1 cellular context compared by ENCODE assay signal in the genomic region with DNA sequence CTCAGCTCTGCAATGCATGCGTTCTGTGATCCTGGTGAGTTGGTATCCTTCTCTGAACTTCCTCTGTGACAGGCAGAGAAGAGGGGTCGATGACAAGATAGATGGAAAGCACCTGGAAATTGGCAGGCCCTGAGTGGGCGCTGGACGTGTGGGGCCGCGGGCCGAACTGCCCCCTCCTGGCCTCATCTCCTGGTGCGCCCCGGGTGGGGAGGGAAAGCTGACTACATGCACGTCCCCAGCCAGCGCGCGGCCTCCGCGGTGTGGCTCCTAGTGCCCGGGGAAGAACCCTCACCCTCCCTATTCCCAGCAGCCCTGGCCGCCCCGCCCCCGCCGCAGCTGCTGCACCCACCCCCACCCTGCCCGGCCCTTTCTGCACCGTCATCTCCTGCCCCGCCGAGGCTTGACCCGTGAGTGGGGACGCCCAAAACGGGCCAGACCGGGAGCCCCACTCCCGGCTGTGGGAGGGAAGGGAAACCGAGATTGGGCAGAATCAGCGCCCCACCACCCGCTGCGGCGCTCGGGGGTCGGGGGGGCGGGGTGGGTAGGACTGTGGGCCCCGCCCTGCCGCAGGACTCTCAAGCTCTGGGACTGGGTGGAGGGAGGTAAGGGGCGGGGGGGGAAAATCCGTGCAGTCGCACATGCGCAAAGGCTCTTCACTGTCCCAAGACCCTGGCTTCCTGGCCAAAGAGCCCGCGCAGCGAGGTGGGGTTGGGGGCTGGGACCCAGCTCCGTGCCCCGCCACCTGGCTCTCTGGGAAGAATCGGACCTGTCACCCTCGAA.
TF ChIP-seq lines count a peak whose summit lies in the region.

A gene (plus strand): TSS at position 371 of the 780 bp plus-strand sequence.

TF ChIP-seq in K562, 482 proteins besides CTCF, POLR2A, EP300 and RAD21 (continued from another document and continues in another):
- TF ChIP-seq TEAD4 (IDR thresholded peaks at IDR 0.05; ENCODE audit: low read length) = no peak
- no peak for TF ChIP-seq TEAD4 (CRISPR knock-in tag; IDR thresholded peaks at IDR 0.05; ENCODE audit: borderline replicate concordance)
- TF ChIP-seq, protein P1, sequence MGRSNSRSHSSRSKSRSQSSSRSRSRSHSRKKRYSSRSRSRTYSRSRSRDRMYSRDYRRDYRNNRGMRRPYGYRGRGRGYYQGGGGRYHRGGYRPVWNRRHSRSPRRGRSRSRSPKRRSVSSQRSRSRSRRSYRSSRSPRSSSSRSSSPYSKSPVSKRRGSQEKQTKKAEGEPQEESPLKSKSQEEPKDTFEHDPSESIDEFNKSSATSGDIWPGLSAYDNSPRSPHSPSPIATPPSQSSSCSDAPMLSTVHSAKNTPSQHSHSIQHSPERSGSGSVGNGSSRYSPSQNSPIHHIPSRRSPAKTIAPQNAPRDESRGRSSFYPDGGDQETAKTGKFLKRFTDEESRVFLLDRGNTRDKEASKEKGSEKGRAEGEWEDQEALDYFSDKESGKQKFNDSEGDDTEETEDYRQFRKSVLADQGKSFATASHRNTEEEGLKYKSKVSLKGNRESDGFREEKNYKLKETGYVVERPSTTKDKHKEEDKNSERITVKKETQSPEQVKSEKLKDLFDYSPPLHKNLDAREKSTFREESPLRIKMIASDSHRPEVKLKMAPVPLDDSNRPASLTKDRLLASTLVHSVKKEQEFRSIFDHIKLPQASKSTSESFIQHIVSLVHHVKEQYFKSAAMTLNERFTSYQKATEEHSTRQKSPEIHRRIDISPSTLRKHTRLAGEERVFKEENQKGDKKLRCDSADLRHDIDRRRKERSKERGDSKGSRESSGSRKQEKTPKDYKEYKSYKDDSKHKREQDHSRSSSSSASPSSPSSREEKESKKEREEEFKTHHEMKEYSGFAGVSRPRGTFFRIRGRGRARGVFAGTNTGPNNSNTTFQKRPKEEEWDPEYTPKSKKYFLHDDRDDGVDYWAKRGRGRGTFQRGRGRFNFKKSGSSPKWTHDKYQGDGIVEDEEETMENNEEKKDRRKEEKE (IDR thresholded peaks at IDR 0.05; ENCODE audit: borderline replicate concordance in 1 of 2, control insufficient read depth in 1 of 2, low read depth in 2 of 2, low read length in 1 of 2) = no peak
- TF ChIP-seq POLR2AphosphoS5 (IDR thresholded peaks at IDR 0.05; ENCODE audit: control insufficient read depth, insufficient read depth, low read depth, low read length) = no peak; the same call in 1 of the 2 replicates
- no peak for TF ChIP-seq NBN (IDR thresholded peaks at IDR 0.05; ENCODE audit: low read depth)
- no peak for TF ChIP-seq XRCC4 (IDR thresholded peaks at IDR 0.05; ENCODE audit: extremely low read depth, insufficient read depth, insufficient read length)
- TF ChIP-seq EHMT2 (IDR thresholded peaks at IDR 0.05) = no peak
- no peak for TF ChIP-seq U2AF1 (optimal IDR thresholded peaks at IDR 0.05; ENCODE audit: low read depth, low read length)
- TF ChIP-seq, protein P2, sequence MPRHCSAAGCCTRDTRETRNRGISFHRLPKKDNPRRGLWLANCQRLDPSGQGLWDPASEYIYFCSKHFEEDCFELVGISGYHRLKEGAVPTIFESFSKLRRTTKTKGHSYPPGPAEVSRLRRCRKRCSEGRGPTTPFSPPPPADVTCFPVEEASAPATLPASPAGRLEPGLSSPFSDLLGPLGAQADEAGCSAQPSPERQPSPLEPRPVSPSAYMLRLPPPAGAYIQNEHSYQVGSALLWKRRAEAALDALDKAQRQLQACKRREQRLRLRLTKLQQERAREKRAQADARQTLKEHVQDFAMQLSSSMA (CRISPR knock-in tag; IDR thresholded peaks at IDR 0.05) = no peak
- TF ChIP-seq, protein P3, sequence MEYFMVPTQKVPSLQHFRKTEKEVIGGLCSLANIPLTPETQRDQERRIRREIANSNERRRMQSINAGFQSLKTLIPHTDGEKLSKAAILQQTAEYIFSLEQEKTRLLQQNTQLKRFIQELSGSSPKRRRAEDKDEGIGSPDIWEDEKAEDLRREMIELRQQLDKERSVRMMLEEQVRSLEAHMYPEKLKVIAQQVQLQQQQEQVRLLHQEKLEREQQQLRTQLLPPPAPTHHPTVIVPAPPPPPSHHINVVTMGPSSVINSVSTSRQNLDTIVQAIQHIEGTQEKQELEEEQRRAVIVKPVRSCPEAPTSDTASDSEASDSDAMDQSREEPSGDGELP (CRISPR knock-in tag; IDR thresholded peaks at IDR 0.05; ENCODE audit: borderline replicate concordance) = peak; percentile 9; the same call in 1 of the 2 replicates
- TF ChIP-seq ZNF140 (CRISPR knock-in tag; IDR thresholded peaks at IDR 0.05) = no peak
- TF ChIP-seq, protein P4, sequence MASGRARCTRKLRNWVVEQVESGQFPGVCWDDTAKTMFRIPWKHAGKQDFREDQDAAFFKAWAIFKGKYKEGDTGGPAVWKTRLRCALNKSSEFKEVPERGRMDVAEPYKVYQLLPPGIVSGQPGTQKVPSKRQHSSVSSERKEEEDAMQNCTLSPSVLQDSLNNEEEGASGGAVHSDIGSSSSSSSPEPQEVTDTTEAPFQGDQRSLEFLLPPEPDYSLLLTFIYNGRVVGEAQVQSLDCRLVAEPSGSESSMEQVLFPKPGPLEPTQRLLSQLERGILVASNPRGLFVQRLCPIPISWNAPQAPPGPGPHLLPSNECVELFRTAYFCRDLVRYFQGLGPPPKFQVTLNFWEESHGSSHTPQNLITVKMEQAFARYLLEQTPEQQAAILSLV (tag; IDR thresholded peaks at IDR 0.05) = no peak
- no peak for TF ChIP-seq SREBF1 (IDR thresholded peaks at IDR 0.05; ENCODE audit: borderline replicate concordance, low read depth, low read length)
- TF ChIP-seq MEIS2 (IDR thresholded peaks at IDR 0.05; ENCODE audit: partially characterized antibody) = peak; percentile 49
- TF ChIP-seq ZNF354B (CRISPR knock-in tag; IDR thresholded peaks at IDR 0.05) = no peak
- no peak for TF ChIP-seq ELF1 (tag; IDR thresholded peaks at IDR 0.05)
- no peak for TF ChIP-seq NR2C2 (CRISPR knock-in tag; IDR thresholded peaks at IDR 0.05)
- peak; percentile 67; the same call in 1 of the 2 replicates for TF ChIP-seq NR2C2 (tag; IDR thresholded peaks at IDR 0.05)
- TF ChIP-seq, protein P5, sequence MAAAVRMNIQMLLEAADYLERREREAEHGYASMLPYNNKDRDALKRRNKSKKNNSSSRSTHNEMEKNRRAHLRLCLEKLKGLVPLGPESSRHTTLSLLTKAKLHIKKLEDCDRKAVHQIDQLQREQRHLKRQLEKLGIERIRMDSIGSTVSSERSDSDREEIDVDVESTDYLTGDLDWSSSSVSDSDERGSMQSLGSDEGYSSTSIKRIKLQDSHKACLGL (CRISPR knock-in tag; IDR thresholded peaks at IDR 0.05; ENCODE audit: borderline replicate concordance, poor library complexity, severe bottlenecking) = no peak
- TF ChIP-seq HNRNPLL (IDR thresholded peaks at IDR 0.05; ENCODE audit: low read depth, low read length, poor library complexity, severe bottlenecking) = no peak
- TF ChIP-seq MED1 (CRISPR knock-in tag; IDR thresholded peaks at IDR 0.05; ENCODE audit: borderline replicate concordance) = no peak
- no peak for TF ChIP-seq BRCA1 (IDR thresholded peaks at IDR 0.05)
- no peak for TF ChIP-seq BRCA1 (CRISPR knock-in tag; IDR thresholded peaks at IDR 0.05)
- no peak for TF ChIP-seq SIN3B (IDR thresholded peaks at IDR 0.05; ENCODE audit: low read depth)
- TF ChIP-seq GABPB2 (CRISPR knock-in tag; conservative IDR thresholded peaks at IDR 0.05) = no peak
- TF ChIP-seq, protein P6, sequence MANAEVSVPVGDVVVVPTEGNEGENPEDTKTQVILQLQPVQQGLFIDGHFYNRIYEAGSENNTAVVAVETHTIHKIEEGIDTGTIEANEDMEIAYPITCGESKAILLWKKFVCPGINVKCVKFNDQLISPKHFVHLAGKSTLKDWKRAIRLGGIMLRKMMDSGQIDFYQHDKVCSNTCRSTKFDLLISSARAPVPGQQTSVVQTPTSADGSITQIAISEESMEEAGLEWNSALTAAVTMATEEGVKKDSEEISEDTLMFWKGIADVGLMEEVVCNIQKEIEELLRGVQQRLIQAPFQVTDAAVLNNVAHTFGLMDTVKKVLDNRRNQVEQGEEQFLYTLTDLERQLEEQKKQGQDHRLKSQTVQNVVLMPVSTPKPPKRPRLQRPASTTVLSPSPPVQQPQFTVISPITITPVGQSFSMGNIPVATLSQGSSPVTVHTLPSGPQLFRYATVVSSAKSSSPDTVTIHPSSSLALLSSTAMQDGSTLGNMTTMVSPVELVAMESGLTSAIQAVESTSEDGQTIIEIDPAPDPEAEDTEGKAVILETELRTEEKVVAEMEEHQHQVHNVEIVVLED (CRISPR knock-in tag; IDR thresholded peaks at IDR 0.05) = no peak
- TF ChIP-seq, protein P7, sequence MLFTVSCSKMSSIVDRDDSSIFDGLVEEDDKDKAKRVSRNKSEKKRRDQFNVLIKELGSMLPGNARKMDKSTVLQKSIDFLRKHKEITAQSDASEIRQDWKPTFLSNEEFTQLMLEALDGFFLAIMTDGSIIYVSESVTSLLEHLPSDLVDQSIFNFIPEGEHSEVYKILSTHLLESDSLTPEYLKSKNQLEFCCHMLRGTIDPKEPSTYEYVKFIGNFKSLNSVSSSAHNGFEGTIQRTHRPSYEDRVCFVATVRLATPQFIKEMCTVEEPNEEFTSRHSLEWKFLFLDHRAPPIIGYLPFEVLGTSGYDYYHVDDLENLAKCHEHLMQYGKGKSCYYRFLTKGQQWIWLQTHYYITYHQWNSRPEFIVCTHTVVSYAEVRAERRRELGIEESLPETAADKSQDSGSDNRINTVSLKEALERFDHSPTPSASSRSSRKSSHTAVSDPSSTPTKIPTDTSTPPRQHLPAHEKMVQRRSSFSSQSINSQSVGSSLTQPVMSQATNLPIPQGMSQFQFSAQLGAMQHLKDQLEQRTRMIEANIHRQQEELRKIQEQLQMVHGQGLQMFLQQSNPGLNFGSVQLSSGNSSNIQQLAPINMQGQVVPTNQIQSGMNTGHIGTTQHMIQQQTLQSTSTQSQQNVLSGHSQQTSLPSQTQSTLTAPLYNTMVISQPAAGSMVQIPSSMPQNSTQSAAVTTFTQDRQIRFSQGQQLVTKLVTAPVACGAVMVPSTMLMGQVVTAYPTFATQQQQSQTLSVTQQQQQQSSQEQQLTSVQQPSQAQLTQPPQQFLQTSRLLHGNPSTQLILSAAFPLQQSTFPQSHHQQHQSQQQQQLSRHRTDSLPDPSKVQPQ (CRISPR knock-in tag; IDR thresholded peaks at IDR 0.05; ENCODE audit: borderline replicate concordance) = no peak
- TF ChIP-seq ZNF584 (CRISPR knock-in tag; IDR thresholded peaks at IDR 0.05; ENCODE audit: low read depth) = no peak
- TF ChIP-seq ZNF79 (CRISPR knock-in tag; IDR thresholded peaks at IDR 0.05; ENCODE audit: low read depth) = no peak
- TF ChIP-seq SPI1 (IDR thresholded peaks at IDR 0.05; ENCODE audit: borderline replicate concordance, low read depth, low read length) = no peak
- TF ChIP-seq SUPT5H (IDR thresholded peaks at IDR 0.05) = no peak
- TF ChIP-seq GTF2A2 (tag; IDR thresholded peaks at IDR 0.05) = no peak
- TF ChIP-seq RFX1 (IDR thresholded peaks at IDR 0.05) = no peak
- TF ChIP-seq CEBPG (CRISPR knock-in tag; IDR thresholded peaks at IDR 0.05) = no peak
- no peak for TF ChIP-seq CEBPG (tag; conservative IDR thresholded peaks at IDR 0.05 in 1 of 2, IDR thresholded peaks at IDR 0.05 in 1 of 2)
- TF ChIP-seq YY1 (IDR thresholded peaks at IDR 0.05; ENCODE audit: borderline replicate concordance in 1 of 3, control insufficient read depth in 1 of 3, extremely low read depth in 1 of 3, insufficient read depth in 3 of 3, insufficient read length in 1 of 3, insufficient replicate concordance in 2 of 3, low read depth in 1 of 3, low read length in 2 of 3) = no peak
- TF ChIP-seq, protein P8, sequence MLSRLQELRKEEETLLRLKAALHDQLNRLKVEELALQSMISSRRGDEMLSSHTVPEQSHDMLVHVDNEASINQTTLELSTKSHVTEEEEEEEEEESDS (CRISPR knock-in tag; IDR thresholded peaks at IDR 0.05) = no peak
- TF ChIP-seq NONO (IDR thresholded peaks at IDR 0.05; ENCODE audit: low read depth in 2 of 2, low read length in 1 of 2) = no peak
- TF ChIP-seq TCFL5 (CRISPR knock-in tag; conservative IDR thresholded peaks at IDR 0.05) = no peak
- TF ChIP-seq CREBBP (IDR thresholded peaks at IDR 0.05; ENCODE audit: low read depth, low read length) = no peak
- TF ChIP-seq, protein P9, sequence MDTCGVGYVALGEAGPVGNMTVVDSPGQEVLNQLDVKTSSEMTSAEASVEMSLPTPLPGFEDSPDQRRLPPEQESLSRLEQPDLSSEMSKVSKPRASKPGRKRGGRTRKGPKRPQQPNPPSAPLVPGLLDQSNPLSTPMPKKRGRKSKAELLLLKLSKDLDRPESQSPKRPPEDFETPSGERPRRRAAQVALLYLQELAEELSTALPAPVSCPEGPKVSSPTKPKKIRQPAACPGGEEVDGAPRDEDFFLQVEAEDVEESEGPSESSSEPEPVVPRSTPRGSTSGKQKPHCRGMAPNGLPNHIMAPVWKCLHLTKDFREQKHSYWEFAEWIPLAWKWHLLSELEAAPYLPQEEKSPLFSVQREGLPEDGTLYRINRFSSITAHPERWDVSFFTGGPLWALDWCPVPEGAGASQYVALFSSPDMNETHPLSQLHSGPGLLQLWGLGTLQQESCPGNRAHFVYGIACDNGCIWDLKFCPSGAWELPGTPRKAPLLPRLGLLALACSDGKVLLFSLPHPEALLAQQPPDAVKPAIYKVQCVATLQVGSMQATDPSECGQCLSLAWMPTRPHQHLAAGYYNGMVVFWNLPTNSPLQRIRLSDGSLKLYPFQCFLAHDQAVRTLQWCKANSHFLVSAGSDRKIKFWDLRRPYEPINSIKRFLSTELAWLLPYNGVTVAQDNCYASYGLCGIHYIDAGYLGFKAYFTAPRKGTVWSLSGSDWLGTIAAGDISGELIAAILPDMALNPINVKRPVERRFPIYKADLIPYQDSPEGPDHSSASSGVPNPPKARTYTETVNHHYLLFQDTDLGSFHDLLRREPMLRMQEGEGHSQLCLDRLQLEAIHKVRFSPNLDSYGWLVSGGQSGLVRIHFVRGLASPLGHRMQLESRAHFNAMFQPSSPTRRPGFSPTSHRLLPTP (IDR thresholded peaks at IDR 0.05; ENCODE audit: borderline replicate concordance, extremely low read depth, insufficient read length) = no peak
- TF ChIP-seq POLR2B (IDR thresholded peaks at IDR 0.05; ENCODE audit: low read depth, partially characterized antibody) = no peak
- TF ChIP-seq BACH1 (tag; IDR thresholded peaks at IDR 0.05) = no peak
- TF ChIP-seq ZNF778 (CRISPR knock-in tag; IDR thresholded peaks at IDR 0.05) = no peak
- TF ChIP-seq, protein P10, sequence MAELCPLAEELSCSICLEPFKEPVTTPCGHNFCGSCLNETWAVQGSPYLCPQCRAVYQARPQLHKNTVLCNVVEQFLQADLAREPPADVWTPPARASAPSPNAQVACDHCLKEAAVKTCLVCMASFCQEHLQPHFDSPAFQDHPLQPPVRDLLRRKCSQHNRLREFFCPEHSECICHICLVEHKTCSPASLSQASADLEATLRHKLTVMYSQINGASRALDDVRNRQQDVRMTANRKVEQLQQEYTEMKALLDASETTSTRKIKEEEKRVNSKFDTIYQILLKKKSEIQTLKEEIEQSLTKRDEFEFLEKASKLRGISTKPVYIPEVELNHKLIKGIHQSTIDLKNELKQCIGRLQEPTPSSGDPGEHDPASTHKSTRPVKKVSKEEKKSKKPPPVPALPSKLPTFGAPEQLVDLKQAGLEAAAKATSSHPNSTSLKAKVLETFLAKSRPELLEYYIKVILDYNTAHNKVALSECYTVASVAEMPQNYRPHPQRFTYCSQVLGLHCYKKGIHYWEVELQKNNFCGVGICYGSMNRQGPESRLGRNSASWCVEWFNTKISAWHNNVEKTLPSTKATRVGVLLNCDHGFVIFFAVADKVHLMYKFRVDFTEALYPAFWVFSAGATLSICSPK (IDR thresholded peaks at IDR 0.05; ENCODE audit: borderline replicate concordance) = no peak
- TF ChIP-seq NR2F6 (CRISPR knock-in tag; IDR thresholded peaks at IDR 0.05) = no peak
- no peak for TF ChIP-seq FOXP1 (CRISPR knock-in tag; IDR thresholded peaks at IDR 0.05)
- no peak for TF ChIP-seq ZSCAN29 (IDR thresholded peaks at IDR 0.05)
- no peak for TF ChIP-seq ZNF347 (CRISPR knock-in tag; IDR thresholded peaks at IDR 0.05; ENCODE audit: low read depth)
- no peak for TF ChIP-seq DDX20 (tag; IDR thresholded peaks at IDR 0.05; ENCODE audit: low read depth)
